17 cellular contexts compared by ENCODE assay signal in the genomic region with DNA sequence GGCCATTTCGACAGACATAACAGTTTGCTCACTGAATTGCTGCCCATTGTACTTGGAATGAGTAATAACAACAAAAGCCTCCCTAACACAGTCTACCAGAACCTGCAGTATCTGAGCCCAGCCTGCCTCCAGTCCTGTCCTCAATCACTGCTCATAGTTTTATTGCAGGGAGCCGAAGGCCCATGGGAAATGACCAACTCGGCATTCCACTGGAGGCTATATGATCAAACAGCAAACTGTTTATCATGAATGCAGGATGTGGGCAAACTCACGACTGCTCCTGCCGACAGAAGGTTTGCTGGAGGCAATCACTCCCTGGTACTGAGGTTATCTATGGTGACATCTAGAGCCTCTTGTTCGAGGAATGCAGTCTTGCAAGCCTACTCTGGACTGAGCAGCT. TPM values are rescaled to one million over a fixed set of nuclear protein-coding genes. Genes with fewer than 3 reads are reported as not detected.
DNase-seq lines count a peak whose midpoint lies in the region; ATAC-seq and TF ChIP-seq lines count a peak whose summit lies in the region.
"Had no signal": no experiment of that assay in that cellular context is flagged by ENCODE, and none has a peak within 500 bp of the region (broad histone marks: within the 10 kb centered on the region; RNA-seq: fewer than 3 reads in every experiment).

No MANE protein-coding gene starts in this region.

- H3K36me3 Mint-ChIP-seq in osteocyte (ENCODE audit: unreplicated experiment): peaks cover 21% of the 10 kb centered on the region

- peak; percentile 37 for DNase-seq in H4 (ENCODE audit: low spot score)
- DNase-seq in SW480 (ENCODE audit: low spot score): peak; percentile 14
- peak; percentile 15 for DNase-seq in fibroblast of mammary gland (ENCODE audit: low read depth)
- peak; percentile 56 for DNase-seq in osteocyte (ENCODE audit: extremely low spot score, unreplicated experiment)
- DNase-seq in activated effector memory CD4-positive, alpha-beta T cell treated with anti-CD3 and anti-CD28 coated beads, Interleukin-2, amount 50 U/mL, for 16 hours: no peak
- DNase-seq in RPMI8226: no peak
- no peak for DNase-seq in NCI-H1417 (lab: John Stamatoyannopoulos, UW)
- DNase-seq: activated CD4-positive, alpha-beta T cell treated with anti-CD3 and anti-CD28 coated beads for 48 hours; activated T-cell treated with anti-CD3 and anti-CD28 coated beads for 4 hours; effector CD4-positive, alpha-beta T cell; NCI-H774; stimulated activated CD4-positive, alpha-beta T cell treated with anti-CD3 and anti-CD28 coated beads, Interleukin-2, amount 100 ng/mL, for 48 hours; T-helper 17 cell had no signal

- no peaks in the 10 kb centered on the region for H3K27me3 Mint-ChIP-seq in osteocyte (ENCODE audit: unreplicated experiment)

- H3K4me3 Mint-ChIP-seq in osteocyte (ENCODE audit: unreplicated experiment): no peak overlapping the region
- H3K4me3 Mint-ChIP-seq: activated naive CD4-positive, alpha-beta T cell treated with anti-CD3 and anti-CD28 coated beads, Interleukin-2, amount 50 U/mL, for 24 hours; T-helper 17 cell had no signal

- no peak overlapping the region for H3K4me3 ChIP-seq in fibroblast of mammary gland (ENCODE audit: control insufficient read depth, low read depth, low read length)
- H3K4me3 ChIP-seq: suprapubic skin had no signal

- no peak for ATAC-seq in HG02973 (IDR thresholded peaks at IDR 0.05; ENCODE audit: unreplicated experiment)
- ATAC-seq: HepG2, T-helper 17 cell had no signal

- peak overlapping the region; percentile 75 for H3K27ac Mint-ChIP-seq in osteocyte (ENCODE audit: unreplicated experiment)
- H3K27ac Mint-ChIP-seq: activated naive CD4-positive, alpha-beta T cell treated with anti-CD3 and anti-CD28 coated beads, Interleukin-2, amount 50 U/mL, for 24 hours; T-helper 17 cell had no signal

- peaks cover 61% of the 10 kb centered on the region for H3K4me1 Mint-ChIP-seq in osteocyte (ENCODE audit: unreplicated experiment)
- H3K4me1 Mint-ChIP-seq: activated naive CD4-positive, alpha-beta T cell treated with anti-CD3 and anti-CD28 coated beads, Interleukin-2, amount 50 U/mL, for 24 hours; T-helper 17 cell had no signal

- TF ChIP-seq CTCF in fibroblast of mammary gland (conservative IDR thresholded peaks at IDR 0.05; ENCODE audit: control insufficient read depth, insufficient read depth, low read depth, low read length): no peak
- no peak for TF ChIP-seq CTCF in osteocyte (IDR thresholded peaks at IDR 0.05)

- peaks cover 22% of the 10 kb centered on the region for H3K9me3 Mint-ChIP-seq in osteocyte (ENCODE audit: unreplicated experiment)

RNA-seq across cellular contexts. Expression of gene LSM3, which starts 46.3 kb away (rescaled TPM):
- total RNA-seq in H4 (2014; rRNA removed; shearing (Covaris generic)): 39.2 and 42.7 TPM in 2 replicates
- 9.9 and 10.0 TPM in 2 replicates for total RNA-seq in osteocyte

RNA-seq across cellular contexts. Expression of gene XPC, which starts 46.5 kb away (rescaled TPM):
- 17.1 and 22.5 TPM in 2 replicates for total RNA-seq in H4 (2014; rRNA removed; shearing (Covaris generic))
- 39.4 and 41.5 TPM in 2 replicates for total RNA-seq in osteocyte

Comparison
In these comparisons a context has a peak if more than half of its experiments do, and no peak if none do; other contexts are left out.
1. DNase-seq: peak in H4 (single experiment), SW480 (single experiment), fibroblast of mammary gland (single experiment) and osteocyte (single experiment); none in activated effector memory CD4-positive, alpha-beta T cell treated with anti-CD3 and anti-CD28 coated beads, Interleukin-2, amount 50 U/mL, for 16 hours (single experiment), RPMI8226 (single experiment) and NCI-H1417 (0 of 3).